29 cellular contexts compared by ENCODE assay signal in genomic region chr12:3131129-3131528, GRCh38. TPM values are rescaled to one million over a fixed set of nuclear protein-coding genes. Genes with fewer than 3 reads are reported as not detected.
DNase-seq lines count a peak whose midpoint lies in the region; ATAC-seq, FAIRE-seq and TF ChIP-seq lines count a peak whose summit lies in the region.
"Had no signal": no experiment of that assay in that cellular context is flagged by ENCODE, and none has a peak within 500 bp of the region (broad histone marks: within the 10 kb centered on the region; RNA-seq: fewer than 3 reads in every experiment).

No MANE protein-coding gene starts in this region.

- H3K27me3 Mint-ChIP-seq in natural killer cell treated with Interleukin-12 subunit alpha and Interleukin-12 subunit beta and Interleukin-15 and Interleukin-18, amount 100 ng/mL, for 72 hours = peaks cover 39 to 56% of the 10 kb centered on the region in 2 donors
- H3K27me3 Mint-ChIP-seq: progenitor cell of endocrine pancreas had no signal

- no peaks in the 10 kb centered on the region for H3K79me2 ChIP-seq in H1 (ENCODE audit: control insufficient read depth in 1 of 2, insufficient read depth in 2 of 2, low read length in 2 of 2)

- 85% methylated on average over 7 of the region's 13 CpGs; no CpG with 5 or more reads in 1 of the 2 experiments for WGBS in IMR-90 (ENCODE audit: extremely low coverage in 2 of 2, insufficient read length in 1 of 2), 2 experiments
- 89% methylated on average over 12 of the region's 13 CpGs; no CpG with 5 or more reads in 1 of the 2 experiments for WGBS in H1 (ENCODE audit: extremely low coverage in 1 of 2, insufficient coverage in 1 of 2, insufficient read length in 1 of 2, insufficient replicate concordance in 2 of 2, low coverage in 1 of 2, low lambda C conversion rate in 2 of 2, missing lambda C conversion rate in 1 of 2), 2 experiments

- peak overlapping the region; percentile 1 for H2AK9ac ChIP-seq in IMR-90 (replicated peaks; ENCODE audit: low read depth, low read length, poor library complexity)

- CTCF ChIA-PET in IMR-90 (lab: Yijun Ruan, JAX) = no interaction called here
- CTCF ChIA-PET in H1 (lab: Charles Lee; ENCODE audit: partially characterized antibody) = interaction anchor here (0.6 to 16.5 kb wide), 5 partner anchors 9 to 673 kb away, joined by 3 to 448 read pairs (median 15); no protein-coding TSS in a partner anchor

- H3K23me2 ChIP-seq in H1 (ENCODE audit: low read depth, low read length) = peaks cover 1% of the 10 kb centered on the region; the same call in 1 of the 2 replicates

- H3K4ac ChIP-seq in IMR-90 (ENCODE audit: low read depth, low read length) (no peak overlapping the region), H1 (replicated peaks; ENCODE audit: insufficient read length, low read depth, low read length) (no peak overlapping the region)

- peaks cover 4% of the 10 kb centered on the region for H3K36me3 Mint-ChIP-seq in natural killer cell treated with Interleukin-12 subunit alpha and Interleukin-12 subunit beta and Interleukin-15 and Interleukin-18, amount 100 ng/mL, for 72 hours
- H3K36me3 Mint-ChIP-seq: activated naive CD4-positive, alpha-beta T cell treated with anti-CD3 and anti-CD28 coated beads, Interleukin-2, amount 50 U/mL, for 24 hours; stimulated activated effector memory CD8-positive, alpha-beta T cell treated with anti-CD3 and anti-CD28 coated beads, Interleukin-12 subunit alpha, Interleukin-12 subunit beta, amount 100 ng/mL, for 72 hours had no signal

- H3K9ac ChIP-seq in IMR-90 (ENCODE audit: low read depth, low read length) = no peak overlapping the region
- no peak overlapping the region for H3K9ac ChIP-seq in H1 (replicated peaks in 1 of 4; ENCODE audit: extremely low read depth in 1 of 4, low read depth in 3 of 4, low read length in 3 of 4)

- H3K9me1 ChIP-seq in IMR-90 (ENCODE audit: insufficient read depth, low read length) = peaks cover 16% of the 10 kb centered on the region

- BruUV-seq in IMR-90 (replicated peaks; lab: Mats Ljungman, UMichigan) = no TSS peak

- H3K14ac ChIP-seq in IMR-90 (replicated peaks; ENCODE audit: low read depth, low read length) (no peak overlapping the region), H1 (ENCODE audit: insufficient read length) (no peak overlapping the region)

- DNase-seq in left ventricle myocardium inferior (no peak), cardiac septum (ENCODE audit: low spot score) (no peak), IMR-90 (no peak), H1 (ENCODE audit: low read depth in 1 of 2, low spot score in 2 of 2) (no peak), posterior vena cava (ENCODE audit: low spot score) (peak; percentile 52), midbrain (lab: John Stamatoyannopoulos, UW) (no peak)
- no peak for DNase-seq in natural killer cell treated with Interleukin-12 subunit alpha and Interleukin-12 subunit beta and Interleukin-15 and Interleukin-18, amount 100 ng/mL, for 72 hours (ENCODE audit: low spot score)
- DNase-seq: activated CD4-positive, alpha-beta T cell treated with anti-CD3 and anti-CD28 coated beads, Interleukin-2, amount 10 ng/mL, durations not matched to agents 24 days and 14 days; activated CD8-positive, alpha-beta memory T cell treated with anti-CD3 and anti-CD28 coated beads for 24 hours; activated T-cell treated with anti-CD3 and anti-CD28 coated beads for 4 hours; brain microvascular endothelial cell; C1 segment of cervical spinal cord; DMS53; foreskin melanocyte; Kasumi-1; kidney glomerular epithelial cell; NCI-H1694 treated with DMSO at 0.1 percent for 48 hours; NCI-H2171; NCI-H526; SW 1271; T1000; transverse colon; WERI-Rb-1 had no signal

- peak overlapping the region; percentile 12 for H2AFZ ChIP-seq in IMR-90 (replicated peaks; ENCODE audit: low read length, poor library complexity)
- H2AFZ ChIP-seq in H1 (ENCODE audit: low read length) = no peak overlapping the region

- peak overlapping the region in 1 of 2 donors; percentile 43 for H3K27ac Mint-ChIP-seq in natural killer cell treated with Interleukin-12 subunit alpha and Interleukin-12 subunit beta and Interleukin-15 and Interleukin-18, amount 100 ng/mL, for 72 hours
- H3K27ac Mint-ChIP-seq: activated CD4-positive, alpha-beta T cell treated with anti-CD3 and anti-CD28 coated beads, Interleukin-2, amount 10 ng/mL, durations not matched to agents 24 days and 14 days; activated naive CD4-positive, alpha-beta T cell treated with anti-CD3 and anti-CD28 coated beads, Interleukin-2, amount 50 U/mL, for 24 hours; progenitor cell of endocrine pancreas; stimulated activated effector memory CD8-positive, alpha-beta T cell treated with anti-CD3 and anti-CD28 coated beads, Interleukin-12 subunit alpha, Interleukin-12 subunit beta, amount 100 ng/mL, for 72 hours had no signal

- peaks cover 12% of the 10 kb centered on the region; the same call in 1 of the 2 replicates for H4K20me1 ChIP-seq in IMR-90 (ENCODE audit: insufficient read depth, low read length)
- peaks cover 0 to 2% of the 10 kb centered on the region in 2 experiments for H4K20me1 ChIP-seq in H1 (replicated peaks in 1 of 2; ENCODE audit: control insufficient read depth in 1 of 2, insufficient read depth in 2 of 2, low read length in 2 of 2)

- in situ Hi-C loops in IMR-90 (cut with MboI; ENCODE audit: low sequenced_read_pairs) = no loop called here

- no peak for TF ChIP-seq POLR2A in IMR-90 (IDR thresholded peaks at IDR 0.05; ENCODE audit: low read depth, low read length)
- TF ChIP-seq POLR2A in H1 (IDR thresholded peaks at IDR 0.05; ENCODE audit: control extremely low read depth in 1 of 2, low read depth in 2 of 2, low read length in 2 of 2) = no peak

- H3K18ac ChIP-seq in IMR-90 (ENCODE audit: low read depth, low read length) (no peak overlapping the region), H1 (ENCODE audit: extremely low read depth, low read length) (no peak overlapping the region)

- peaks cover 3 to 27% of the 10 kb centered on the region in 2 experiments for H3K79me1 ChIP-seq in IMR-90 (ENCODE audit: low read depth in 1 of 2, low read length in 2 of 2)
- no peaks in the 10 kb centered on the region; the same call in 1 of the 2 replicates for H3K79me1 ChIP-seq in H1 (ENCODE audit: low read depth, low read length)

- POLR2A ChIA-PET in IMR-90 (lab: Charles Lee; ENCODE audit: unreplicated experiment) = no interaction called here
- POLR2A ChIA-PET in H1 (lab: Charles Lee; ENCODE audit: partially characterized antibody) = no interaction called here

- H3K27ac ChIP-seq in left ventricle myocardium inferior (replicated peaks) (peak overlapping the region; percentile 87), IMR-90 (ENCODE audit: insufficient read depth, low read length) (no peak overlapping the region), H1 (ENCODE audit: low read depth, low read length) (no peak overlapping the region)
- H3K27ac ChIP-seq: brain microvascular endothelial cell, SJCRH30, transverse colon, WERI-Rb-1 had no signal

- H3K4me3 ChIP-seq in left ventricle myocardium inferior (no peak overlapping the region), IMR-90 (ENCODE audit: insufficient read depth, low read depth, low read length) (no peak overlapping the region), H1 (ENCODE audit: extremely low read depth in 1 of 4, insufficient read depth in 2 of 4, low read depth in 3 of 4, low read length in 4 of 4) (no peak overlapping the region)
- H3K4me3 ChIP-seq: SJCRH30, transverse colon had no signal

- peaks cover 17 to 18% of the 10 kb centered on the region in 2 donors for H3K4me1 Mint-ChIP-seq in natural killer cell treated with Interleukin-12 subunit alpha and Interleukin-12 subunit beta and Interleukin-15 and Interleukin-18, amount 100 ng/mL, for 72 hours (ENCODE audit: low read depth in 2 of 2)

- H4K91ac ChIP-seq in IMR-90 (ENCODE audit: insufficient read depth, low read depth, low read length) (no peak overlapping the region), H1 (replicated peaks; ENCODE audit: insufficient read length, low read length) (no peak overlapping the region)

- H2BK5ac ChIP-seq in IMR-90 (ENCODE audit: low read depth, low read length, poor library complexity, severe bottlenecking) (no peak overlapping the region), H1 (ENCODE audit: low read depth, low read length) (no peak overlapping the region; the same call in 1 of the 2 replicates)

- H4K5ac ChIP-seq in IMR-90 (ENCODE audit: low read depth, low read length) (no peak overlapping the region), H1 (ENCODE audit: insufficient read length, low read depth, low read length) (no peak overlapping the region)

- H3K9me3 ChIP-seq in left ventricle myocardium inferior (replicated peaks) = no peaks in the 10 kb centered on the region
- H3K9me3 ChIP-seq in IMR-90 (ENCODE audit: control insufficient read depth, insufficient read depth, low read length) = no peaks in the 10 kb centered on the region
- no peaks in the 10 kb centered on the region for H3K9me3 ChIP-seq in H1 (ENCODE audit: insufficient read depth in 2 of 2, low read depth in 1 of 2, low read length in 1 of 2)
- H3K9me3 ChIP-seq: SJCRH30, transverse colon had no signal

- FAIRE-seq in H1 (lab: Jason Lieb, UNC) = no peak
- FAIRE-seq: G401.6, RCC 7860 had no signal

- TF ChIP-seq RAD21 in IMR-90 (IDR thresholded peaks at IDR 0.05; ENCODE audit: low read length) (no peak), H1 (IDR thresholded peaks at IDR 0.05 in 1 of 2, conservative IDR thresholded peaks at IDR 0.05 in 1 of 2; ENCODE audit: low read depth in 2 of 2, low read length in 2 of 2) (no peak)

- TF ChIP-seq CTCF in left ventricle myocardium inferior (IDR thresholded peaks at IDR 0.05; ENCODE audit: borderline replicate concordance) (no peak), IMR-90 (conservative IDR thresholded peaks at IDR 0.05; ENCODE audit: low read depth, low read length) (no peak), H1 (IDR thresholded peaks at IDR 0.05; ENCODE audit: control extremely low read depth in 1 of 3, insufficient read depth in 1 of 3, low read depth in 1 of 3, low read length in 3 of 3) (no peak)

- no peak overlapping the region for H3K4me2 ChIP-seq in IMR-90 (ENCODE audit: low read depth, low read length)
- H3K4me2 ChIP-seq in H1 (ENCODE audit: insufficient read depth in 1 of 2, low read depth in 2 of 2, low read length in 2 of 2) = no peak overlapping the region

- intact Hi-C loops in left ventricle myocardium inferior (cut with micrococcal nuclease) = no loop called here
- intact Hi-C loops in cardiac septum (cut with DNase I) = loop anchor here (2.0 kb wide), 1 partner anchor 54 kb away; the partner anchor contains the start of gene TSPAN9
- intact Hi-C loops in IMR-90 (cut with micrococcal nuclease) = loop anchor here (10.0 kb wide), 1 partner anchor 644 kb away; no protein-coding TSS in a partner anchor
- intact Hi-C loops in posterior vena cava (cut with DNase I) = no loop called here

- no peak overlapping the region for H3K23ac ChIP-seq in IMR-90 (ENCODE audit: low read depth, low read length)
- H3K23ac ChIP-seq in H1 (ENCODE audit: insufficient read length) = no peak overlapping the region

- H3K27me3 ChIP-seq in left ventricle myocardium inferior (ENCODE audit: low read depth) = no peaks in the 10 kb centered on the region
- no peaks in the 10 kb centered on the region for H3K27me3 ChIP-seq in IMR-90 (ENCODE audit: control insufficient read depth, insufficient read depth, low read length)
- no peaks in the 10 kb centered on the region for H3K27me3 ChIP-seq in H1 (replicated peaks in 1 of 4; ENCODE audit: control insufficient read depth in 3 of 4, extremely low read depth in 1 of 4, insufficient read depth in 3 of 4, low read length in 3 of 4)
- H3K27me3 ChIP-seq: brain microvascular endothelial cell, SJCRH30, transverse colon had no signal

- H2BK12ac ChIP-seq in H1 (ENCODE audit: low read depth, low read length) = no peak overlapping the region

- H3K4me1 ChIP-seq in left ventricle myocardium inferior (peaks cover 71% of the 10 kb centered on the region), IMR-90 (ENCODE audit: control insufficient read depth, insufficient read depth, low read length) (peaks cover 13% of the 10 kb centered on the region), H1 (replicated peaks in 1 of 4; ENCODE audit: control insufficient read depth in 3 of 4, insufficient read depth in 4 of 4, low read length in 3 of 4) (peaks cover 0 to 6% (median 3%) of the 10 kb centered on the region in 4 experiments; a peak in 3 of 7 replicates)

- no peak for ATAC-seq in IMR-90 (ENCODE audit: low read depth)
- no peak for ATAC-seq in natural killer cell treated with Interleukin-12 subunit alpha and Interleukin-12 subunit beta and Interleukin-15 and Interleukin-18, amount 100 ng/mL, for 72 hours
- ATAC-seq: stimulated activated effector memory CD8-positive, alpha-beta T cell treated with anti-CD3 and anti-CD28 coated beads, Interleukin-12 subunit alpha, Interleukin-12 subunit beta, amount 100 ng/mL, for 72 hours had no signal

- TF ChIP-seq EP300 in H1 (IDR thresholded peaks at IDR 0.05; ENCODE audit: borderline replicate concordance in 1 of 2, low read depth in 2 of 2, low read length in 2 of 2) = no peak

- no peak overlapping the region for H2AK5ac ChIP-seq in IMR-90 (ENCODE audit: low read depth, low read length)
- H2AK5ac ChIP-seq in H1 (ENCODE audit: low read depth, low read length) = peak overlapping the region; percentile 25; the same call in 1 of the 2 replicates

- H3K36me3 ChIP-seq in left ventricle myocardium inferior (peaks cover 6% of the 10 kb centered on the region), IMR-90 (ENCODE audit: control insufficient read depth, insufficient read depth, low read length) (no peaks in the 10 kb centered on the region), H1 (ENCODE audit: control insufficient read depth in 2 of 4, insufficient read depth in 4 of 4, low read length in 3 of 4) (no peaks in the 10 kb centered on the region)
- H3K36me3 ChIP-seq: brain microvascular endothelial cell, SJCRH30, transverse colon, WERI-Rb-1 had no signal

- no peak overlapping the region for H4K8ac ChIP-seq in IMR-90 (ENCODE audit: low read depth in 2 of 2, low read length in 2 of 2)
- no peak overlapping the region for H4K8ac ChIP-seq in H1 (ENCODE audit: extremely low read depth, insufficient read depth, low read length)

- dilution Hi-C loops in IMR-90 (cut with HindIII; ENCODE audit: low sequenced_read_pairs, unreplicated experiment) = no loop called here

- H3K56ac ChIP-seq in IMR-90 (ENCODE audit: extremely low read depth, insufficient read depth, low read length) = no peak overlapping the region
- H3K56ac ChIP-seq in H1 (replicated peaks; ENCODE audit: insufficient read length, low read depth, low read length) = no peak overlapping the region

- H2BK15ac ChIP-seq in IMR-90 (ENCODE audit: low read depth, low read length) (no peak overlapping the region), H1 (ENCODE audit: low read length) (0 out of 2 replicates have a peak overlapping the region, but pooled peaks have one; percentile 1)

- peaks cover 8% of the 10 kb centered on the region for H3K9me3 Mint-ChIP-seq in natural killer cell treated with Interleukin-12 subunit alpha and Interleukin-12 subunit beta and Interleukin-15 and Interleukin-18, amount 100 ng/mL, for 72 hours
- H3K9me3 Mint-ChIP-seq: activated naive CD4-positive, alpha-beta T cell treated with anti-CD3 and anti-CD28 coated beads, Interleukin-2, amount 50 U/mL, for 24 hours; stimulated activated effector memory CD8-positive, alpha-beta T cell treated with anti-CD3 and anti-CD28 coated beads, Interleukin-12 subunit alpha, Interleukin-12 subunit beta, amount 100 ng/mL, for 72 hours had no signal

- 0 out of 2 replicates have a peak overlapping the region, but pooled peaks have one; percentile 9 for H2BK120ac ChIP-seq in IMR-90 (ENCODE audit: low read depth, low read length)
- H2BK120ac ChIP-seq in H1 (replicated peaks; ENCODE audit: low read depth, low read length) = no peak overlapping the region

- H3K4me3 Mint-ChIP-seq in natural killer cell treated with Interleukin-12 subunit alpha and Interleukin-12 subunit beta and Interleukin-15 and Interleukin-18, amount 100 ng/mL, for 72 hours = no peak overlapping the region
- H3K4me3 Mint-ChIP-seq: activated CD4-positive, alpha-beta T cell treated with anti-CD3 and anti-CD28 coated beads, Interleukin-2, amount 10 ng/mL, durations not matched to agents 24 days and 14 days; activated naive CD4-positive, alpha-beta T cell treated with anti-CD3 and anti-CD28 coated beads, Interleukin-2, amount 50 U/mL, for 24 hours; stimulated activated effector memory CD8-positive, alpha-beta T cell treated with anti-CD3 and anti-CD28 coated beads, Interleukin-12 subunit alpha, Interleukin-12 subunit beta, amount 100 ng/mL, for 72 hours had no signal

- H2BK20ac ChIP-seq in IMR-90 (ENCODE audit: low read depth, low read length) = no peak overlapping the region
- no peak overlapping the region for H2BK20ac ChIP-seq in H1 (ENCODE audit: low read length)

RNA-seq across cellular contexts. Expression of gene TSPAN9, which starts 54.0 kb away (rescaled TPM):
- 305 TPM for total RNA-seq in left ventricle myocardium inferior
- total RNA-seq in cardiac septum = 299 TPM
- 16.1 and 17.7 TPM in 2 replicates for total RNA-seq in IMR-90 (2012; rRNA removed)
- 29.8 and 39.1 TPM in 2 replicates for polyA plus RNA-seq in IMR-90 (2012; rRNA removed)
- polyA plus RNA-seq in IMR-90 (2012; cell fraction: cytosol; rRNA removed) = 14.4 and 30.5 TPM in 2 replicates
- polyA plus RNA-seq in IMR-90 (2012; cell fraction: nucleus; rRNA removed; ENCODE audit: low replicate concordance) = 29.7 and 33.9 TPM in 2 replicates
- 26.1 and 29.1 TPM in 2 replicates for total RNA-seq in H1 (2021; fragmentation: NEBNext Ultra II Directional; extraction: Animal tissue kit (Norgen Biotek cat#: 25700))
- polyA plus RNA-seq in H1 (2011; rRNA removed) = 11.5 and 20.7 TPM in 2 replicates
- polyA plus RNA-seq in H1 (2011; cell fraction: cytosol; rRNA removed) = 18.5 TPM
- 28.8 TPM for polyA plus RNA-seq in H1 (2011; cell fraction: nucleus; rRNA removed)
- 12.7 to 19.8 TPM (median 17.2 TPM) in 4 replicates for polyA plus RNA-seq in H1 (2012, experiment 1 of 2)
- 14.9 TPM for polyA plus RNA-seq in H1 (2012, experiment 2 of 2)
- 20.1 TPM for polyA plus RNA-seq in H1 (2013, experiment 1 of 2)
- 22.9 TPM for polyA plus RNA-seq in H1 (2013, experiment 2 of 2)
- 22.9 and 41.1 TPM in 2 replicates for polyA minus RNA-seq in H1 (2011; rRNA and poly(A)+ RNA removed)
- polyA minus RNA-seq in H1 (2011; cell fraction: cytosol; rRNA and poly(A)+ RNA removed) = 7.2 TPM
- 17.2 TPM for polyA minus RNA-seq in H1 (2011; cell fraction: nucleus; rRNA and poly(A)+ RNA removed)
- total RNA-seq in posterior vena cava = 10 to 100 TPM; 34.2 to 38.5 TPM
- under 1 TPM in 1 of 2 donors, not detected in 1; 0.10 TPM for total RNA-seq in natural killer cell treated with Interleukin-12 subunit alpha and Interleukin-12 subunit beta and Interleukin-15 and Interleukin-18, amount 100 ng/mL, for 72 hours

Comparison
In these comparisons a context has a peak if more than half of its experiments do, and no peak if none do; other contexts are left out.
1. intact Hi-C loops: an anchor here in cardiac septum (2.0 kb wide) and IMR-90 (10.0 kb wide); none called in left ventricle myocardium inferior and posterior vena cava.
2. RNA of gene TSPAN9, which starts 54.0 kb away (total RNA-seq): 305 TPM in left ventricle myocardium inferior (single experiment), 299 TPM in cardiac septum (single experiment), 34.2 to 38.5 TPM in posterior vena cava, 26.1 to 29.1 TPM in H1 and 16.1 to 17.7 TPM in IMR-90; 0.10 TPM in natural killer cell treated with Interleukin-12 subunit alpha and Interleukin-12 subunit beta and Interleukin-15 and Interleukin-18, amount 100 ng/mL, for 72 hours; every median in the first group is over 10 times any median in the second.